In the genomic region with DNA sequence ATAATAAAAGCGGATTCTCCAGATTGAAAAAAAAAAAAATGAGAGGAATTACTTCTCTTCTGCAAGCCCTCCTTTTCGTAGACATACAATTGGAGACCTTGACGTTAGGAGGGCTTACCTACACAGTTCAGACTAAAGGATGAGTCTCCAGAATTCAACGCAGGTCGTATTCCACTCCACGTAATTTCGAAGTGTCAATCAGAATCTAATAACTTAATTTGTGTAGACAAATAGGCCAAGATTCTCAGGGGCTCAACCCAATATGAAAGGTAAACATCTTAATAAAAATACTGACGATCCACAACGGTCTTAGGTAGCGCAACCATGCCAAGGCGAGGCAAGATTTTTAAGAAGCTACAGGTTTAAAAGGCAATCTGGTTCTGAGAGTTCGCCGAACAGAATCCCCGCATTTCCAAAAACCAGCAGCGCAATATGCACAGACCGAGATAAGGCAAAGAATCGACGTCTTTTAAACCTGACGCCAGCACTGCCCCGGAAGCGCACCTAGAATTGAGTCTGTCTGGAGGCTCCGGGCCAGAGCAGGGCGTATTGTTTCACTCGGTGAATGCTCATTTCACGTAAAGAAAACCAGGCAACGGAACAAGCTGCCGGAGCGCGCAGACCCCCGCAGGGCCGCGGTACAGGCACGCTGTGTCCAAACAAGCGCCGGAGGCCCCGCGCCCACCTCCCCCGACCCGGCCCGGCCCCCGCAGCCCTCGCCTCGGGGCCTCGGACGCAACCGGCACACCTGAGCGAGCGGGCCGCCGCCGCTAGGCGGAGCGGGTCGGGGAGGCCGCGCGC, we compare ENCODE assay signal across 1 cellular context.
A peak's percentile ranks its signal among the peaks of the same experiment; 100 is the strongest.
TF ChIP-seq lines count a peak whose summit lies in the region.

No MANE protein-coding gene starts in this region.

TF ChIP-seq in HepG2, 621 proteins besides CTCF, POLR2A, EP300 and RAD21 (continued from another document and continues in another):
- TF ChIP-seq, protein P1, sequence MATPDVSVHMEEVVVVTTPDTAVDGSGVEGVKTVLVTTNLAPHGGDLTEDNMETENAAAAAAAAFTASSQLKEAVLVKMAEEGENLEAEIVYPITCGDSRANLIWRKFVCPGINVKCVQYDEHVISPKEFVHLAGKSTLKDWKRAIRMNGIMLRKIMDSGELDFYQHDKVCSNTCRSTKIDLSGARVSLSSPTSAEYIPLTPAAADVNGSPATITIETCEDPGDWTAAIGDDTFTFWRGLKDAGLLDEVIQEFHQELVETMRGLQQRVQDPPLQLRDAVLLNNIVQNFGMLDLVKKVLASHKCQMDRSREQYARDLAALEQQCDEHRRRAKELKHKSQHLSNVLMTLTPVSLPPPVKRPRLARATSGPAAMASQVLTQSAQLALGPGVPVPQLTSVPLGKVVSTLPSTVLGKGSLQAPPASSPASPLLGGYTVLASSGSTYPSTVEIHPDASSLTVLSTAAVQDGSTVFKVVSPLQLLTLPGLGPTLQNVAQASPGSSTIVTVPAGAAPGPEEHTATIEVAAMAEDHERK (CRISPR knock-in tag; IDR thresholded peaks at IDR 0.05; ENCODE audit: low read depth), result no peak
- TF ChIP-seq RBM39 (IDR thresholded peaks at IDR 0.05; ENCODE audit: low read depth, low read length, poor library complexity, severe bottlenecking) (no peak), ZBTB8A (CRISPR knock-in tag; IDR thresholded peaks at IDR 0.05; ENCODE audit: borderline replicate concordance, low read depth) (no peak), MAFF (IDR thresholded peaks at IDR 0.05; ENCODE audit: low read depth, low read length) (no peak), ZNF713 (CRISPR knock-in tag; IDR thresholded peaks at IDR 0.05) (no peak), HNF4A (CRISPR knock-in tag; IDR thresholded peaks at IDR 0.05) (no peak), ZNF543 (CRISPR knock-in tag; IDR thresholded peaks at IDR 0.05) (no peak), SMAD9 (CRISPR knock-in tag; IDR thresholded peaks at IDR 0.05) (no peak), ETV6 (CRISPR knock-in tag; conservative IDR thresholded peaks at IDR 0.05) (no peak), ZNF451 (CRISPR knock-in tag; IDR thresholded peaks at IDR 0.05) (no peak), MBNL3 (CRISPR knock-in tag; conservative IDR thresholded peaks at IDR 0.05) (no peak), ZNF605 (CRISPR knock-in tag; IDR thresholded peaks at IDR 0.05) (no peak), NR2F6 (IDR thresholded peaks at IDR 0.05) (no peak), NR2F6 (CRISPR knock-in tag; IDR thresholded peaks at IDR 0.05) (no peak), GPN1 (CRISPR knock-in tag; IDR thresholded peaks at IDR 0.05; ENCODE audit: borderline replicate concordance) (no peak), TARDBP (CRISPR knock-in tag; IDR thresholded peaks at IDR 0.05) (no peak), NCOA2 (CRISPR knock-in tag; IDR thresholded peaks at IDR 0.05) (no peak), ZFAT (CRISPR knock-in tag; conservative IDR thresholded peaks at IDR 0.05) (peak; percentile 84; the same call in 1 of the 2 replicates), RAD51 (IDR thresholded peaks at IDR 0.05; ENCODE audit: borderline replicate concordance) (no peak), NFYB (CRISPR knock-in tag; IDR thresholded peaks at IDR 0.05) (no peak), ZNF382 (CRISPR knock-in tag; IDR thresholded peaks at IDR 0.05; ENCODE audit: borderline replicate concordance) (no peak)
- TF ChIP-seq, protein P2, sequence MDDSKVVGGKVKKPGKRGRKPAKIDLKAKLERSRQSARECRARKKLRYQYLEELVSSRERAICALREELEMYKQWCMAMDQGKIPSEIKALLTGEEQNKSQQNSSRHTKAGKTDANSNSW (CRISPR knock-in tag; IDR thresholded peaks at IDR 0.05; ENCODE audit: borderline replicate concordance), result no peak
- TF ChIP-seq, protein P3, sequence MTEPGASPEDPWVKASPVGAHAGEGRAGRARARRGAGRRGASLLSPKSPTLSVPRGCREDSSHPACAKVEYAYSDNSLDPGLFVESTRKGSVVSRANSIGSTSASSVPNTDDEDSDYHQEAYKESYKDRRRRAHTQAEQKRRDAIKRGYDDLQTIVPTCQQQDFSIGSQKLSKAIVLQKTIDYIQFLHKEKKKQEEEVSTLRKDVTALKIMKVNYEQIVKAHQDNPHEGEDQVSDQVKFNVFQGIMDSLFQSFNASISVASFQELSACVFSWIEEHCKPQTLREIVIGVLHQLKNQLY (CRISPR knock-in tag; IDR thresholded peaks at IDR 0.05), result no peak
- TF ChIP-seq, protein P4, sequence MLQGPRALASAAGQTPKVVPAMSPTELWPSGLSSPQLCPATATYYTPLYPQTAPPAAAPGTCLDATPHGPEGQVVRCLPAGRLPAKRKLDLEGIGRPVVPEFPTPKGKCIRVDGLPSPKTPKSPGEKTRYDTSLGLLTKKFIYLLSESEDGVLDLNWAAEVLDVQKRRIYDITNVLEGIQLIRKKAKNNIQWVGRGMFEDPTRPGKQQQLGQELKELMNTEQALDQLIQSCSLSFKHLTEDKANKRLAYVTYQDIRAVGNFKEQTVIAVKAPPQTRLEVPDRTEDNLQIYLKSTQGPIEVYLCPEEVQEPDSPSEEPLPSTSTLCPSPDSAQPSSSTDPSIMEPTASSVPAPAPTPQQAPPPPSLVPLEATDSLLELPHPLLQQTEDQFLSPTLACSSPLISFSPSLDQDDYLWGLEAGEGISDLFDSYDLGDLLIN (CRISPR knock-in tag; IDR thresholded peaks at IDR 0.05; ENCODE audit: borderline replicate concordance), result peak; percentile 62; the same call in 1 of the 2 replicates
- TF ChIP-seq, protein P5, sequence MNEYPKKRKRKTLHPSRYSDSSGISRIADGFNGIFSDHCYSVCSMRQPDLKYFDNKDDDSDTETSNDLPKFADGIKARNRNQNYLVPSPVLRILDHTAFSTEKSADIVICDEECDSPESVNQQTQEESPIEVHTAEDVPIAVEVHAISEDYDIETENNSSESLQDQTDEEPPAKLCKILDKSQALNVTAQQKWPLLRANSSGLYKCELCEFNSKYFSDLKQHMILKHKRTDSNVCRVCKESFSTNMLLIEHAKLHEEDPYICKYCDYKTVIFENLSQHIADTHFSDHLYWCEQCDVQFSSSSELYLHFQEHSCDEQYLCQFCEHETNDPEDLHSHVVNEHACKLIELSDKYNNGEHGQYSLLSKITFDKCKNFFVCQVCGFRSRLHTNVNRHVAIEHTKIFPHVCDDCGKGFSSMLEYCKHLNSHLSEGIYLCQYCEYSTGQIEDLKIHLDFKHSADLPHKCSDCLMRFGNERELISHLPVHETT (CRISPR knock-in tag; conservative IDR thresholded peaks at IDR 0.05), result no peak
- TF ChIP-seq, protein P6, sequence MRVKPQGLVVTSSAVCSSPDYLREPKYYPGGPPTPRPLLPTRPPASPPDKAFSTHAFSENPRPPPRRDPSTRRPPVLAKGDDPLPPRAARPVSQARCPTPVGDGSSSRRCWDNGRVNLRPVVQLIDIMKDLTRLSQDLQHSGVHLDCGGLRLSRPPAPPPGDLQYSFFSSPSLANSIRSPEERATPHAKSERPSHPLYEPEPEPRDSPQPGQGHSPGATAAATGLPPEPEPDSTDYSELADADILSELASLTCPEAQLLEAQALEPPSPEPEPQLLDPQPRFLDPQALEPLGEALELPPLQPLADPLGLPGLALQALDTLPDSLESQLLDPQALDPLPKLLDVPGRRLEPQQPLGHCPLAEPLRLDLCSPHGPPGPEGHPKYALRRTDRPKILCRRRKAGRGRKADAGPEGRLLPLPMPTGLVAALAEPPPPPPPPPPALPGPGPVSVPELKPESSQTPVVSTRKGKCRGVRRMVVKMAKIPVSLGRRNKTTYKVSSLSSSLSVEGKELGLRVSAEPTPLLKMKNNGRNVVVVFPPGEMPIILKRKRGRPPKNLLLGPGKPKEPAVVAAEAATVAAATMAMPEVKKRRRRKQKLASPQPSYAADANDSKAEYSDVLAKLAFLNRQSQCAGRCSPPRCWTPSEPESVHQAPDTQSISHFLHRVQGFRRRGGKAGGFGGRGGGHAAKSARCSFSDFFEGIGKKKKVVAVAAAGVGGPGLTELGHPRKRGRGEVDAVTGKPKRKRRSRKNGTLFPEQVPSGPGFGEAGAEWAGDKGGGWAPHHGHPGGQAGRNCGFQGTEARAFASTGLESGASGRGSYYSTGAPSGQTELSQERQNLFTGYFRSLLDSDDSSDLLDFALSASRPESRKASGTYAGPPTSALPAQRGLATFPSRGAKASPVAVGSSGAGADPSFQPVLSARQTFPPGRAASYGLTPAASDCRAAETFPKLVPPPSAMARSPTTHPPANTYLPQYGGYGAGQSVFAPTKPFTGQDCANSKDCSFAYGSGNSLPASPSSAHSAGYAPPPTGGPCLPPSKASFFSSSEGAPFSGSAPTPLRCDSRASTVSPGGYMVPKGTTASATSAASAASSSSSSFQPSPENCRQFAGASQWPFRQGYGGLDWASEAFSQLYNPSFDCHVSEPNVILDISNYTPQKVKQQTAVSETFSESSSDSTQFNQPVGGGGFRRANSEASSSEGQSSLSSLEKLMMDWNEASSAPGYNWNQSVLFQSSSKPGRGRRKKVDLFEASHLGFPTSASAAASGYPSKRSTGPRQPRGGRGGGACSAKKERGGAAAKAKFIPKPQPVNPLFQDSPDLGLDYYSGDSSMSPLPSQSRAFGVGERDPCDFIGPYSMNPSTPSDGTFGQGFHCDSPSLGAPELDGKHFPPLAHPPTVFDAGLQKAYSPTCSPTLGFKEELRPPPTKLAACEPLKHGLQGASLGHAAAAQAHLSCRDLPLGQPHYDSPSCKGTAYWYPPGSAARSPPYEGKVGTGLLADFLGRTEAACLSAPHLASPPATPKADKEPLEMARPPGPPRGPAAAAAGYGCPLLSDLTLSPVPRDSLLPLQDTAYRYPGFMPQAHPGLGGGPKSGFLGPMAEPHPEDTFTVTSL (CRISPR knock-in tag; IDR thresholded peaks at IDR 0.05; ENCODE audit: borderline replicate concordance), result no peak
- TF ChIP-seq, protein P7, sequence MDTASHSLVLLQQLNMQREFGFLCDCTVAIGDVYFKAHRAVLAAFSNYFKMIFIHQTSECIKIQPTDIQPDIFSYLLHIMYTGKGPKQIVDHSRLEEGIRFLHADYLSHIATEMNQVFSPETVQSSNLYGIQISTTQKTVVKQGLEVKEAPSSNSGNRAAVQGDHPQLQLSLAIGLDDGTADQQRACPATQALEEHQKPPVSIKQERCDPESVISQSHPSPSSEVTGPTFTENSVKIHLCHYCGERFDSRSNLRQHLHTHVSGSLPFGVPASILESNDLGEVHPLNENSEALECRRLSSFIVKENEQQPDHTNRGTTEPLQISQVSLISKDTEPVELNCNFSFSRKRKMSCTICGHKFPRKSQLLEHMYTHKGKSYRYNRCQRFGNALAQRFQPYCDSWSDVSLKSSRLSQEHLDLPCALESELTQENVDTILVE (CRISPR knock-in tag; IDR thresholded peaks at IDR 0.05), result no peak
- TF ChIP-seq, protein P8, sequence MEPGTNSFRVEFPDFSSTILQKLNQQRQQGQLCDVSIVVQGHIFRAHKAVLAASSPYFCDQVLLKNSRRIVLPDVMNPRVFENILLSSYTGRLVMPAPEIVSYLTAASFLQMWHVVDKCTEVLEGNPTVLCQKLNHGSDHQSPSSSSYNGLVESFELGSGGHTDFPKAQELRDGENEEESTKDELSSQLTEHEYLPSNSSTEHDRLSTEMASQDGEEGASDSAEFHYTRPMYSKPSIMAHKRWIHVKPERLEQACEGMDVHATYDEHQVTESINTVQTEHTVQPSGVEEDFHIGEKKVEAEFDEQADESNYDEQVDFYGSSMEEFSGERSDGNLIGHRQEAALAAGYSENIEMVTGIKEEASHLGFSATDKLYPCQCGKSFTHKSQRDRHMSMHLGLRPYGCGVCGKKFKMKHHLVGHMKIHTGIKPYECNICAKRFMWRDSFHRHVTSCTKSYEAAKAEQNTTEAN (CRISPR knock-in tag; conservative IDR thresholded peaks at IDR 0.05), result 0 out of 2 replicates have a peak, but pooled peaks have one; percentile 9
- TF ChIP-seq, protein P9, sequence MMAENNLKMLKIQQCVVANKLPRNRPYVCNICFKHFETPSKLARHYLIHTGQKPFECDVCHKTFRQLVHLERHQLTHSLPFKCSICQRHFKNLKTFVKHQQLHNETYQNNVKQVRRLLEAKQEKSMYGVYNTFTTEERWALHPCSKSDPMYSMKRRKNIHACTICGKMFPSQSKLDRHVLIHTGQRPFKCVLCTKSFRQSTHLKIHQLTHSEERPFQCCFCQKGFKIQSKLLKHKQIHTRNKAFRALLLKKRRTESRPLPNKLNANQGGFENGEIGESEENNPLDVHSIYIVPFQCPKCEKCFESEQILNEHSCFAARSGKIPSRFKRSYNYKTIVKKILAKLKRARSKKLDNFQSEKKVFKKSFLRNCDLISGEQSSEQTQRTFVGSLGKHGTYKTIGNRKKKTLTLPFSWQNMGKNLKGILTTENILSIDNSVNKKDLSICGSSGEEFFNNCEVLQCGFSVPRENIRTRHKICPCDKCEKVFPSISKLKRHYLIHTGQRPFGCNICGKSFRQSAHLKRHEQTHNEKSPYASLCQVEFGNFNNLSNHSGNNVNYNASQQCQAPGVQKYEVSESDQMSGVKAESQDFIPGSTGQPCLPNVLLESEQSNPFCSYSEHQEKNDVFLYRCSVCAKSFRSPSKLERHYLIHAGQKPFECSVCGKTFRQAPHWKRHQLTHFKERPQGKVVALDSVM (CRISPR knock-in tag; IDR thresholded peaks at IDR 0.05), result no peak
- TF ChIP-seq, protein P10, sequence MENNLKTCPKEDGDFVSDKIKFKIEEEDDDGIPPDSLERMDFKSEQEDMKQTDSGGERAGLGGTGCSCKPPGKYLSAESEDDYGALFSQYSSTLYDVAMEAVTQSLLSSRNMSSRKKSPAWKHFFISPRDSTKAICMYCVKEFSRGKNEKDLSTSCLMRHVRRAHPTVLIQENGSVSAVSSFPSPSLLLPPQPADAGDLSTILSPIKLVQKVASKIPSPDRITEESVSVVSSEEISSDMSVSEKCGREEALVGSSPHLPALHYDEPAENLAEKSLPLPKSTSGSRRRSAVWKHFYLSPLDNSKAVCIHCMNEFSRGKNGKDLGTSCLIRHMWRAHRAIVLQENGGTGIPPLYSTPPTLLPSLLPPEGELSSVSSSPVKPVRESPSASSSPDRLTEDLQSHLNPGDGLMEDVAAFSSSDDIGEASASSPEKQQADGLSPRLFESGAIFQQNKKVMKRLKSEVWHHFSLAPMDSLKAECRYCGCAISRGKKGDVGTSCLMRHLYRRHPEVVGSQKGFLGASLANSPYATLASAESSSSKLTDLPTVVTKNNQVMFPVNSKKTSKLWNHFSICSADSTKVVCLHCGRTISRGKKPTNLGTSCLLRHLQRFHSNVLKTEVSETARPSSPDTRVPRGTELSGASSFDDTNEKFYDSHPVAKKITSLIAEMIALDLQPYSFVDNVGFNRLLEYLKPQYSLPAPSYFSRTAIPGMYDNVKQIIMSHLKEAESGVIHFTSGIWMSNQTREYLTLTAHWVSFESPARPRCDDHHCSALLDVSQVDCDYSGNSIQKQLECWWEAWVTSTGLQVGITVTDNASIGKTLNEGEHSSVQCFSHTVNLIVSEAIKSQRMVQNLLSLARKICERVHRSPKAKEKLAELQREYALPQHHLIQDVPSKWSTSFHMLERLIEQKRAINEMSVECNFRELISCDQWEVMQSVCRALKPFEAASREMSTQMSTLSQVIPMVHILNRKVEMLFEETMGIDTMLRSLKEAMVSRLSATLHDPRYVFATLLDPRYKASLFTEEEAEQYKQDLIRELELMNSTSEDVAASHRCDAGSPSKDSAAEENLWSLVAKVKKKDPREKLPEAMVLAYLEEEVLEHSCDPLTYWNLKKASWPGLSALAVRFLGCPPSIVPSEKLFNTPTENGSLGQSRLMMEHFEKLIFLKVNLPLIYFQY (CRISPR knock-in tag; IDR thresholded peaks at IDR 0.05; ENCODE audit: borderline replicate concordance), result no peak
- TF ChIP-seq, protein P11, sequence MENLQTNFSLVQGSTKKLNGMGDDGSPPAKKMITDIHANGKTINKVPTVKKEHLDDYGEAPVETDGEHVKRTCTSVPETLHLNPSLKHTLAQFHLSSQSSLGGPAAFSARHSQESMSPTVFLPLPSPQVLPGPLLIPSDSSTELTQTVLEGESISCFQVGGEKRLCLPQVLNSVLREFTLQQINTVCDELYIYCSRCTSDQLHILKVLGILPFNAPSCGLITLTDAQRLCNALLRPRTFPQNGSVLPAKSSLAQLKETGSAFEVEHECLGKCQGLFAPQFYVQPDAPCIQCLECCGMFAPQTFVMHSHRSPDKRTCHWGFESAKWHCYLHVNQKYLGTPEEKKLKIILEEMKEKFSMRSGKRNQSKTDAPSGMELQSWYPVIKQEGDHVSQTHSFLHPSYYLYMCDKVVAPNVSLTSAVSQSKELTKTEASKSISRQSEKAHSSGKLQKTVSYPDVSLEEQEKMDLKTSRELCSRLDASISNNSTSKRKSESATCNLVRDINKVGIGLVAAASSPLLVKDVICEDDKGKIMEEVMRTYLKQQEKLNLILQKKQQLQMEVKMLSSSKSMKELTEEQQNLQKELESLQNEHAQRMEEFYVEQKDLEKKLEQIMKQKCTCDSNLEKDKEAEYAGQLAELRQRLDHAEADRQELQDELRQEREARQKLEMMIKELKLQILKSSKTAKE (CRISPR knock-in tag; IDR thresholded peaks at IDR 0.05; ENCODE audit: borderline replicate concordance), result no peak
